8 cellular contexts compared by ENCODE assay signal in genomic region chr19:18587962-18588610, GRCh38. TPM values are rescaled to one million over a fixed set of nuclear protein-coding genes. Genes with fewer than 3 reads are reported as not detected.
DNase-seq lines count a peak whose midpoint lies in the region; ATAC-seq and TF ChIP-seq lines count a peak whose summit lies in the region.

No MANE protein-coding gene starts in this region.

- H3K79me2 ChIP-seq in PC-3 (ENCODE audit: low read length) = peaks cover 13% of the 10 kb centered on the region

- TSS peak; percentile 52 for BruUV-seq in PC-3 (replicated peaks; lab: Mats Ljungman, UMichigan)

- H3K9me3 ChIP-seq in PC-3 (ENCODE audit: low read length) = no peaks in the 10 kb centered on the region
- H3K9me3 ChIP-seq in psoas muscle = no peaks in the 10 kb centered on the region

- H3F3A ChIP-seq in PC-3 (ENCODE audit: low read length, unreplicated experiment) = no peaks in the 10 kb centered on the region

- no peak for DNase-seq in PC-3
- DNase-seq in epithelial cell of proximal tubule (ENCODE audit: low read depth) = no peak
- no peak for DNase-seq in psoas muscle
- no peak for DNase-seq in AG20443 (ENCODE audit: low spot score)
- DNase-seq in NCI-H1092 treated with DMSO at 0.1 percent for 48 hours (lab: John Stamatoyannopoulos, UW) = no peak

- WGBS in psoas muscle, 3 donors = 25 to 31% (median 27%) methylated on average over 16 of the region's 16 CpGs

- ATAC-seq in GM19455 (IDR thresholded peaks at IDR 0.05; ENCODE audit: unreplicated experiment) = peak; percentile 12
- ATAC-seq in PC-3 = no peak
- ATAC-seq in psoas muscle = peak in 3 of 4 donors; percentile 0 to 2 (median 0)
- no peak for ATAC-seq in HG02870 (IDR thresholded peaks at IDR 0.05; ENCODE audit: unreplicated experiment)
- ATAC-seq in GM19397 (IDR thresholded peaks at IDR 0.05; ENCODE audit: unreplicated experiment) = no peak

- no peaks in the 10 kb centered on the region for H3K27me3 ChIP-seq in PC-3 (ENCODE audit: low read length)
- no peaks in the 10 kb centered on the region for H3K27me3 ChIP-seq in psoas muscle (ENCODE audit: insufficient read depth in 3 of 3, low read length in 2 of 3)

- no peaks in the 10 kb centered on the region for H3K9me2 ChIP-seq in PC-3 (replicated peaks; ENCODE audit: low read length)

- H3K9ac ChIP-seq in PC-3 (ENCODE audit: low read length) = peak overlapping the region; percentile 92

- no peaks in the 10 kb centered on the region for H4K20me1 ChIP-seq in PC-3 (ENCODE audit: low read length)

- H3K4me3 ChIP-seq in PC-3 (ENCODE audit: low read length) (peak overlapping the region; percentile 79), epithelial cell of proximal tubule (ENCODE audit: low read depth, low read length) (peak overlapping the region; percentile 91), psoas muscle (peak overlapping the region; percentile 78)

- TF ChIP-seq CTCF in PC-3 (conservative IDR thresholded peaks at IDR 0.05; ENCODE audit: low read depth, low read length) (no peak), epithelial cell of proximal tubule (conservative IDR thresholded peaks at IDR 0.05; ENCODE audit: low read depth, low read length) (no peak), psoas muscle (IDR thresholded peaks at IDR 0.05) (no peak)

- CTCF ChIA-PET in PC-3 (lab: Charles Lee) = interaction anchor here (0.5 kb wide), 1 partner anchor 266 kb away, joined by 3 read pairs; no protein-coding TSS in a partner anchor

- peak overlapping the region; percentile 89 for H2AFZ ChIP-seq in PC-3 (ENCODE audit: low read length)

- peaks cover 18% of the 10 kb centered on the region for H3K4me1 ChIP-seq in PC-3 (ENCODE audit: insufficient read depth, low read length)
- H3K4me1 ChIP-seq in psoas muscle = peaks cover 5% of the 10 kb centered on the region

- intact Hi-C loops in PC-3 (cut with micrococcal nuclease) = no loop called here
- intact Hi-C loops in psoas muscle (cut with DNase I) = no loop called here

- POLR2A ChIA-PET in PC-3 (lab: Charles Lee; ENCODE audit: unreplicated experiment) = no interaction called here

- peak overlapping the region; percentile 88; the same call in 1 of the 2 replicates for H3K27ac ChIP-seq in PC-3 (ENCODE audit: low read length)
- H3K27ac ChIP-seq in psoas muscle = peak overlapping the region; percentile 87

- peak overlapping the region; percentile 98 for H3K4me2 ChIP-seq in PC-3 (ENCODE audit: low read length)

- H3K36me3 ChIP-seq in PC-3 (ENCODE audit: low read depth, low read length) = no peaks in the 10 kb centered on the region
- H3K36me3 ChIP-seq in psoas muscle (ENCODE audit: insufficient read depth in 1 of 2, low read depth in 1 of 2) = peaks cover 4 to 16% of the 10 kb centered on the region in 2 donors

RNA-seq across cellular contexts. Expression of gene REX1BD, which starts 0.5 kb away (rescaled TPM):
- total RNA-seq in PC-3 (2014; rRNA removed) = 121 and 207 TPM in 2 replicates
- total RNA-seq in epithelial cell of proximal tubule = 141 and 167 TPM in 2 replicates
- total RNA-seq in psoas muscle = 100 to 1,000 TPM in 1 of 4 donors, 10 to 100 TPM in 3; 52.1 to 105 (median 92.0) TPM
- polyA plus RNA-seq in psoas muscle = 100 to 1,000 TPM in 1 of 3 donors, 10 to 100 TPM in 2; 67.7 to 105 (median 80.7) TPM

RNA-seq across cellular contexts. Expression of gene UBA52, which starts 16.4 kb away (rescaled TPM):
- total RNA-seq in PC-3 (2014; rRNA removed) = 871 and 1,108 TPM in 2 replicates
- 1,133 and 1,698 TPM in 2 replicates for total RNA-seq in epithelial cell of proximal tubule
- total RNA-seq in psoas muscle = 1,000 to 10,000 TPM in 2 of 4 donors, 100 to 1,000 TPM in 2; 979 to 1,082 (median 1,028) TPM
- polyA plus RNA-seq in psoas muscle = 1,000 to 10,000 TPM in 2 of 3 donors, 100 to 1,000 TPM in 1; 877 to 1,553 (median 1,005) TPM

RNA-seq across cellular contexts. Expression of gene CRLF1, which starts 18.5 kb away (rescaled TPM):
- 0.23 and 2.6 TPM in 2 replicates for total RNA-seq in PC-3 (2014; rRNA removed)
- total RNA-seq in epithelial cell of proximal tubule = 0.58 TPM in 1 of 2 replicates, not detected in the other
- 10 to 100 TPM in 3 of 4 donors, 1 to 10 TPM in 1; 8.3 to 20.2 (median 14.2) TPM for total RNA-seq in psoas muscle
- 10 to 100 TPM; 15.6 to 28.4 (median 19.3) TPM for polyA plus RNA-seq in psoas muscle

RNA-seq across cellular contexts. Expression of gene TMEM59L, which starts 24.6 kb away (rescaled TPM):
- total RNA-seq in PC-3 (2014; rRNA removed) (0.17 and 0.44 TPM in 2 replicates), epithelial cell of proximal tubule (0.23 TPM in 1 of 2 replicates, not detected in the other), psoas muscle (1 to 10 TPM in 3 of 4 donors, under 1 TPM in 1; 0.79 to 3.2 (median 2.6) TPM)
- 1 to 10 TPM in 2 of 3 donors, under 1 TPM in 1; 0.85 to 4.8 (median 1.5) TPM for polyA plus RNA-seq in psoas muscle

RNA-seq across cellular contexts. Expression of gene KXD1, which starts 30.4 kb away (rescaled TPM):
- 137 and 162 TPM in 2 replicates for total RNA-seq in PC-3 (2014; rRNA removed)
- 128 and 207 TPM in 2 replicates for total RNA-seq in epithelial cell of proximal tubule
- total RNA-seq in psoas muscle = 10 to 100 TPM; 38.9 to 76.5 (median 50.8) TPM
- polyA plus RNA-seq in psoas muscle = 100 to 1,000 TPM in 2 of 3 donors, 10 to 100 TPM in 1; 84.6 to 144 (median 122) TPM

Comparison
In these comparisons a context has a peak if more than half of its experiments do, and no peak if none do; other contexts are left out.
1. ATAC-seq: peak in GM19455 (single experiment) and psoas muscle (3 of 4); none in PC-3 (single experiment), HG02870 (single experiment) and GM19397 (single experiment).
2. Peak in every context shown above with its lines, with median percentiles within 50 percentile points of each other: H3K4me3 ChIP-seq.